ENCODE assay signal across 15 cellular contexts in genomic region chr5:59684388-59685003, GRCh38.
DNase-seq lines count a peak whose midpoint lies in the region; ATAC-seq, FAIRE-seq and TF ChIP-seq lines count a peak whose summit lies in the region.
"Had no signal": no experiment of that assay in that cellular context is flagged by ENCODE, and none has a peak within 500 bp of the region (broad histone marks: within the 10 kb centered on the region; RNA-seq: fewer than 3 reads in every experiment).

No MANE protein-coding gene starts in this region.

- no peak overlapping the region for H3K56ac ChIP-seq in H1 (replicated peaks; ENCODE audit: insufficient read length, low read depth, low read length)

- H3K18ac ChIP-seq in H1 (ENCODE audit: extremely low read depth, low read length) = no peak overlapping the region; the same call in 1 of the 2 replicates

- DNase-seq in D721Med (ENCODE audit: insufficient read length, low spot score) = no peak
- DNase-seq in H1 (ENCODE audit: low read depth in 1 of 2, low spot score in 2 of 2) = no peak
- DNase-seq in NCI-H526 treated with DMSO at 0.1 percent for 48 hours (lab: John Stamatoyannopoulos, UW) = no peak
- DNase-seq in endothelial cell (ENCODE audit: low spot score) = no peak
- DNase-seq in GF-D8 (lab: John Stamatoyannopoulos, UW) = no peak
- DNase-seq: ACHN; glutamatergic neuron; NCI-H345; PC-9; stimulated activated CD4-positive, alpha-beta T cell treated with anti-CD3 and anti-CD28 coated beads, Interleukin-4, amount 100 ng/mL, for 4 hours; trophoblast cell had no signal

- no peak overlapping the region for H2BK20ac ChIP-seq in H1 (ENCODE audit: low read length)

- no peaks in the 10 kb centered on the region for H3K23me2 ChIP-seq in H1 (ENCODE audit: low read depth, low read length)

- TF ChIP-seq CTCF in D721Med (IDR thresholded peaks at IDR 0.05; ENCODE audit: insufficient read depth, missing control alignments) = no peak
- TF ChIP-seq CTCF in H1 (IDR thresholded peaks at IDR 0.05; ENCODE audit: control extremely low read depth in 1 of 3, insufficient read depth in 1 of 3, low read depth in 1 of 3, low read length in 3 of 3) = no peak
- TF ChIP-seq CTCF in endothelial cell (IDR thresholded peaks at IDR 0.05; ENCODE audit: unreplicated experiment) = no peak

- WGBS in H1 (ENCODE audit: extremely low coverage in 1 of 2, insufficient coverage in 1 of 2, insufficient read length in 1 of 2, insufficient replicate concordance in 2 of 2, low coverage in 1 of 2, low lambda C conversion rate in 2 of 2, missing lambda C conversion rate in 1 of 2), 2 experiments = 81% methylated on average over 3 of the region's 3 CpGs; no CpG with 5 or more reads in 1 of the 2 experiments

- no peak for TF ChIP-seq EP300 in H1 (IDR thresholded peaks at IDR 0.05; ENCODE audit: borderline replicate concordance in 1 of 2, low read depth in 2 of 2, low read length in 2 of 2)

- H3K36me3 ChIP-seq in H1 (ENCODE audit: control insufficient read depth in 2 of 4, insufficient read depth in 4 of 4, low read length in 3 of 4) = no peaks in the 10 kb centered on the region

- H3K27ac ChIP-seq in H1 (ENCODE audit: low read depth, low read length) = no peak overlapping the region
- H3K27ac ChIP-seq: PC-9 had no signal

- FAIRE-seq in D721Med (lab: Jason Lieb, UNC) = peak; percentile 21
- no peak for FAIRE-seq in H1 (lab: Jason Lieb, UNC)
- FAIRE-seq: G401.6 had no signal

- H2BK15ac ChIP-seq in H1 (ENCODE audit: low read length) = 0 out of 2 replicates have a peak overlapping the region, but pooled peaks have one; percentile 3

- no peak overlapping the region for H3K4me2 ChIP-seq in H1 (ENCODE audit: insufficient read depth in 1 of 2, low read depth in 2 of 2, low read length in 2 of 2)
- H3K4me2 ChIP-seq: PC-9 had no signal

- H3K9ac ChIP-seq in H1 (replicated peaks in 1 of 4; ENCODE audit: extremely low read depth in 1 of 4, low read depth in 3 of 4, low read length in 3 of 4) = no peak overlapping the region

- TF ChIP-seq POLR2A in H1 (IDR thresholded peaks at IDR 0.05; ENCODE audit: control extremely low read depth in 1 of 2, low read depth in 2 of 2, low read length in 2 of 2) = no peak

- ATAC-seq in GM19467 (IDR thresholded peaks at IDR 0.05; ENCODE audit: unreplicated experiment) (peak; percentile 64), HG03378 (IDR thresholded peaks at IDR 0.05; ENCODE audit: unreplicated experiment) (peak; percentile 61), HG02763 (IDR thresholded peaks at IDR 0.05; ENCODE audit: unreplicated experiment) (no peak)

- peak overlapping the region; percentile 24; the same call in 1 of the 2 replicates for H2BK5ac ChIP-seq in H1 (ENCODE audit: low read depth, low read length)

- H3K27me3 ChIP-seq in H1 (replicated peaks in 1 of 4; ENCODE audit: control insufficient read depth in 3 of 4, extremely low read depth in 1 of 4, insufficient read depth in 3 of 4, low read length in 3 of 4) = no peaks in the 10 kb centered on the region

- no peaks in the 10 kb centered on the region for H3K27me3 Mint-ChIP-seq in endothelial cell (ENCODE audit: unreplicated experiment)

- no peaks in the 10 kb centered on the region for H3K4me1 Mint-ChIP-seq in endothelial cell (ENCODE audit: unreplicated experiment)

- CTCF ChIA-PET in H1 (lab: Charles Lee; ENCODE audit: partially characterized antibody) = interaction anchor here (0.6 to 2.1 kb wide), 3 partner anchors 12 to 178 kb away, joined by 3 to 12 read pairs (median 4); no protein-coding TSS in a partner anchor

- H2BK120ac ChIP-seq in H1 (replicated peaks; ENCODE audit: low read depth, low read length) = no peak overlapping the region

- no peak overlapping the region for H4K8ac ChIP-seq in H1 (ENCODE audit: extremely low read depth, insufficient read depth, low read length)

- no peak overlapping the region for H4K91ac ChIP-seq in H1 (replicated peaks; ENCODE audit: insufficient read length, low read length)

- no peaks in the 10 kb centered on the region for H3K79me2 ChIP-seq in H1 (ENCODE audit: control insufficient read depth in 1 of 2, insufficient read depth in 2 of 2, low read length in 2 of 2)

- H3K4me3 ChIP-seq in H1 (ENCODE audit: extremely low read depth in 1 of 4, insufficient read depth in 2 of 4, low read depth in 3 of 4, low read length in 4 of 4) = no peak overlapping the region
- H3K4me3 ChIP-seq: PC-9 had no signal

- no peak overlapping the region for H3K14ac ChIP-seq in H1 (ENCODE audit: insufficient read length)

- no peak overlapping the region for H2BK12ac ChIP-seq in H1 (ENCODE audit: low read depth, low read length)

- no peak overlapping the region for H2AK5ac ChIP-seq in H1 (ENCODE audit: low read depth, low read length)

- H3K4me3 Mint-ChIP-seq in endothelial cell (ENCODE audit: unreplicated experiment) = no peak overlapping the region

- H3K36me3 Mint-ChIP-seq in endothelial cell (ENCODE audit: low read depth, unreplicated experiment) = no peaks in the 10 kb centered on the region

- H2AFZ ChIP-seq in H1 (ENCODE audit: low read length) = 0 out of 2 replicates have a peak overlapping the region, but pooled peaks have one; percentile 42
- H2AFZ ChIP-seq: PC-9 had no signal

- no peaks in the 10 kb centered on the region for H4K20me1 ChIP-seq in H1 (replicated peaks in 1 of 2; ENCODE audit: control insufficient read depth in 1 of 2, insufficient read depth in 2 of 2, low read length in 2 of 2)

- H3K9me3 Mint-ChIP-seq in endothelial cell (ENCODE audit: unreplicated experiment) = no peaks in the 10 kb centered on the region

- POLR2A ChIA-PET in H1 (lab: Charles Lee; ENCODE audit: partially characterized antibody) = no interaction called here

- no peak overlapping the region for H4K5ac ChIP-seq in H1 (ENCODE audit: insufficient read length, low read depth, low read length)

- H3K79me1 ChIP-seq in H1 (ENCODE audit: low read depth, low read length) = no peaks in the 10 kb centered on the region

- no peak overlapping the region for H3K23ac ChIP-seq in H1 (ENCODE audit: insufficient read length)

- no peak for TF ChIP-seq RAD21 in H1 (IDR thresholded peaks at IDR 0.05 in 1 of 2, conservative IDR thresholded peaks at IDR 0.05 in 1 of 2; ENCODE audit: low read depth in 2 of 2, low read length in 2 of 2)

- no peak overlapping the region for H3K27ac Mint-ChIP-seq in endothelial cell (ENCODE audit: unreplicated experiment)

- no peak overlapping the region for H3K4ac ChIP-seq in H1 (replicated peaks; ENCODE audit: insufficient read length, low read depth, low read length)

- no peaks in the 10 kb centered on the region for H3K9me3 ChIP-seq in H1 (ENCODE audit: insufficient read depth in 2 of 2, low read depth in 1 of 2, low read length in 1 of 2)

- peaks cover 0 to 3% (median 0%) of the 10 kb centered on the region in 4 experiments; a peak in 1 of 7 replicates for H3K4me1 ChIP-seq in H1 (replicated peaks in 1 of 4; ENCODE audit: control insufficient read depth in 3 of 4, insufficient read depth in 4 of 4, low read length in 3 of 4)

TF ChIP-seq in H1, 55 proteins besides CTCF, POLR2A, EP300 and RAD21:
- TF ChIP-seq TCF12 (IDR thresholded peaks at IDR 0.05; ENCODE audit: low read depth, low read length) (no peak), TEAD4 (IDR thresholded peaks at IDR 0.05; ENCODE audit: low read depth, low read length) (0 out of 2 replicates have a peak, but pooled peaks have one; percentile 34), SIRT6 (IDR thresholded peaks at IDR 0.05; ENCODE audit: low read length) (no peak), KDM4A (IDR thresholded peaks at IDR 0.05; ENCODE audit: low read depth, low read length, severe bottlenecking) (no peak)
TF ChIP-seq in H1: peak in this region for 1.
